In genomic region chr6:45191414-45191813, GRCh38 we compare ENCODE assay signal across 16 cellular contexts.
DNase-seq lines count a peak whose midpoint lies in the region; ATAC-seq and TF ChIP-seq lines count a peak whose summit lies in the region.
"Had no signal": no experiment of that assay in that cellular context is flagged by ENCODE, and none has a peak within 500 bp of the region (broad histone marks: within the 10 kb centered on the region; RNA-seq: fewer than 3 reads in every experiment).

No MANE protein-coding gene starts in this region.

- H3K9me3 ChIP-seq in KOPT-K1 (ENCODE audit: insufficient read depth, low read length, poor library complexity, severe bottlenecking) (peaks cover 17% of the 10 kb centered on the region), right lobe of liver (no peaks in the 10 kb centered on the region)

- no peaks in the 10 kb centered on the region for H3K4me1 Mint-ChIP-seq in progenitor cell of endocrine pancreas (ENCODE audit: low read depth)
- H3K4me1 Mint-ChIP-seq: H9 had no signal

- ATAC-seq in left lobe of liver (peak; percentile 54), right lobe of liver (peak; percentile 45 to 79 (median 60)), GM21381 (IDR thresholded peaks at IDR 0.05; ENCODE audit: unreplicated experiment) (no peak)
- ATAC-seq: HCT116 had no signal

- H3K4me3 Mint-ChIP-seq in progenitor cell of endocrine pancreas (ENCODE audit: low read depth): no peak overlapping the region
- H3K4me3 Mint-ChIP-seq: CD4-positive, alpha-beta memory T cell; H9 had no signal

- no peak for TF ChIP-seq POLR2A in right lobe of liver (IDR thresholded peaks at IDR 0.05)

- no peak overlapping the region for H3K27ac Mint-ChIP-seq in progenitor cell of endocrine pancreas
- H3K27ac Mint-ChIP-seq: CD4-positive, alpha-beta memory T cell; H9 had no signal

- H3K4me3 ChIP-seq in right lobe of liver: peak overlapping the region in 1 of 3 donors; percentile 8
- H3K4me3 ChIP-seq: GM23248 had no signal

- H3K36me3 ChIP-seq in KOPT-K1 (ENCODE audit: insufficient read depth, low read length) (peaks cover 4% of the 10 kb centered on the region; the same call in 1 of the 2 replicates), right lobe of liver (no peaks in the 10 kb centered on the region)

- intact Hi-C loops in right lobe of liver (cut with DNase I): no loop called here

- no peaks in the 10 kb centered on the region for H3K27me3 ChIP-seq in right lobe of liver

- H3K4me1 ChIP-seq in right lobe of liver: peaks cover 0 to 4% (median 0%) of the 10 kb centered on the region in 4 donors

- H3K9me3 Mint-ChIP-seq in progenitor cell of endocrine pancreas (ENCODE audit: low read depth): peaks cover 6% of the 10 kb centered on the region
- H3K9me3 Mint-ChIP-seq: H9 had no signal

- peak overlapping the region; percentile 93 for H3K27ac ChIP-seq in KOPT-K1 (ENCODE audit: low read depth, low read length, poor library complexity, severe bottlenecking)
- H3K27ac ChIP-seq in right lobe of liver: peak overlapping the region in 1 of 3 donors; percentile 39
- H3K27ac ChIP-seq: GM23248 had no signal

- TF ChIP-seq CTCF in right lobe of liver (IDR thresholded peaks at IDR 0.05) (no peak), progenitor cell of endocrine pancreas (IDR thresholded peaks at IDR 0.05; ENCODE audit: unreplicated experiment) (no peak)

- peaks cover 2% of the 10 kb centered on the region for H3K36me3 Mint-ChIP-seq in progenitor cell of endocrine pancreas (ENCODE audit: insufficient read depth)
- H3K36me3 Mint-ChIP-seq: CD4-positive, alpha-beta memory T cell had no signal

- 38% methylated on average over 4 of the region's 4 CpGs for WGBS in right lobe of liver (ENCODE audit: insufficient coverage, low coverage, low lambda C conversion rate, missing lambda C conversion rate)

- H3K27me3 Mint-ChIP-seq in progenitor cell of endocrine pancreas: no peaks in the 10 kb centered on the region
- H3K27me3 Mint-ChIP-seq: CD4-positive, alpha-beta memory T cell had no signal

- DNase-seq in left lobe of liver (ENCODE audit: low spot score) (no peak), right lobe of liver (no peak), progenitor cell of endocrine pancreas (ENCODE audit: low spot score, unreplicated experiment) (no peak), OCI-M2 (lab: John Stamatoyannopoulos, UW; ENCODE audit: unreplicated experiment) (no peak)
- DNase-seq: C1 segment of cervical spinal cord; Calu3; CD4-positive, alpha-beta memory T cell; COR-L47; DMS53; DMS79 treated with DMSO at 0.1 percent for 48 hours; GF-D8; GM23248; H9 had no signal
